Comparison of ENCODE assay signal across 15 cellular contexts in the genomic region with DNA sequence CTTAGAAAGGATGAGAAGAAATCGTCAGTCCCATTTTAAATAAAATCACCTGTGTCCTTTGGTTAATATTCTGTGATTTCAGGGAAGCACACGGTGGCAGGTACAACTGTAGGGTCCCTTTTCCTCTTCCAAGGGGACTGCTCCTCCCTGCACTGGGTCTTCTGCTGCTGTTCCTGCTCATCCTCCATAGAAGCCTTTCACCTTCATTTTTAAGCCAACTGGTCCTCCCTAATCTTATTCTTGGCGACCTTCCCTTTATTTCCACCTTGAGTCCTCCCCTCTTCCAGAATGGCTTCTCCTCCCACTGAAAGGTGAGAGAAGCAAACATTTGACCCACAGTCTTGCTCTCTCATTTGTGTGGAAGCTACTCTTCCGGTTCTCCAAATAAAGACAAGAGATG. TPM values are rescaled to one million over a fixed set of nuclear protein-coding genes. Genes with fewer than 3 reads are reported as not detected.
A peak's percentile ranks its signal among the peaks of the same experiment; 100 is the strongest.
DNase-seq lines count a peak whose midpoint lies in the region; ATAC-seq and TF ChIP-seq lines count a peak whose summit lies in the region.
"Had no signal": no experiment of that assay in that cellular context is flagged by ENCODE, and none has a peak within 500 bp of the region (broad histone marks: within the 10 kb centered on the region; RNA-seq: fewer than 3 reads in every experiment).

No MANE protein-coding gene starts in this region.

- CTCF ChIA-PET in MCF 10A (lab: Yijun Ruan, JAX) (interaction anchor here (0.6 kb wide), 1 partner anchor 99 kb away, joined by 3 read pairs; no protein-coding TSS in a partner anchor), mammary epithelial cell (lab: Charles Lee; ENCODE audit: low non-redundant PET) (no interaction called here)

- dilution Hi-C loops in mammary epithelial cell (cut with HindIII; ENCODE audit: low sequenced_read_pairs), result no loop called here

- no peak overlapping the region for H3K4me3 Mint-ChIP-seq in MCF 10A (ENCODE audit: unreplicated experiment)

- POLR2A ChIA-PET in MCF 10A (lab: Yijun Ruan, JAX), result no interaction called here

- 96% methylated on average over 4 of the region's 4 CpGs for WGBS in mammary epithelial cell (ENCODE audit: low coverage, missing lambda C conversion rate)

- TF ChIP-seq CTCF in MCF 10A (IDR thresholded peaks at IDR 0.05; ENCODE audit: unreplicated experiment) (no peak), mammary epithelial cell (conservative IDR thresholded peaks at IDR 0.05 in 1 of 2, IDR thresholded peaks at IDR 0.05 in 1 of 2; ENCODE audit: extremely low read depth in 1 of 2, insufficient read depth in 1 of 2, low read depth in 1 of 2, low read length in 2 of 2) (no peak), WERI-Rb-1 (IDR thresholded peaks at IDR 0.05; ENCODE audit: low read depth, low read length) (no peak), foreskin keratinocyte (conservative IDR thresholded peaks at IDR 0.05) (no peak)

- H3K27ac Mint-ChIP-seq in MCF 10A (ENCODE audit: low read depth, unreplicated experiment), result peak overlapping the region; percentile 61

- DNase-seq in MCF 10A (ENCODE audit: unreplicated experiment) (no peak), mammary epithelial cell (no peak), WERI-Rb-1 (no peak), foreskin keratinocyte (no peak), NCI-H1417 (lab: John Stamatoyannopoulos, UW) (no peak)
- DNase-seq: 8988T, DMS153, GF-D8, NCI-H187, NCI-H2107, NCI-H510A treated with DMSO at 0.1 percent for 48 hours, SJCRH30 had no signal

- H3K4me3 ChIP-seq in mammary epithelial cell (replicated peaks in 1 of 3; ENCODE audit: insufficient read depth in 1 of 3, low read depth in 2 of 3, low read length in 3 of 3) (no peak overlapping the region), WERI-Rb-1 (ENCODE audit: low read depth, low read length) (no peak overlapping the region)
- H3K4me3 ChIP-seq: SJCRH30 had no signal

- no peak overlapping the region for H3K4me2 ChIP-seq in mammary epithelial cell (ENCODE audit: insufficient read depth, low read depth, low read length)

- peaks cover 6% of the 10 kb centered on the region for H3K36me3 Mint-ChIP-seq in MCF 10A (ENCODE audit: insufficient read depth, unreplicated experiment)

- peaks cover 27% of the 10 kb centered on the region for H3K4me1 ChIP-seq in mammary epithelial cell (ENCODE audit: insufficient read depth, low read length)
- peaks cover 39% of the 10 kb centered on the region for H3K4me1 ChIP-seq in foreskin keratinocyte
- H3K4me1 ChIP-seq: SJCRH30 had no signal

- H3K9me3 Mint-ChIP-seq in MCF 10A (ENCODE audit: unreplicated experiment), result no peaks in the 10 kb centered on the region

- in situ Hi-C loops in mammary epithelial cell (cut with MboI; ENCODE audit: low sequenced_read_pairs in 2 of 2), result loop anchor here in 1 of 2 donors (10.0 to 25.0 kb wide), 3 partner anchors 344 to 644 kb away; no protein-coding TSS in a partner anchor

- no peaks in the 10 kb centered on the region for H4K20me1 ChIP-seq in mammary epithelial cell (ENCODE audit: insufficient read depth, low read length)

- no peaks in the 10 kb centered on the region for H3K27me3 ChIP-seq in mammary epithelial cell (ENCODE audit: insufficient read depth, low read length)
- no peaks in the 10 kb centered on the region for H3K27me3 ChIP-seq in WERI-Rb-1 (ENCODE audit: insufficient read depth, low read depth, severe bottlenecking)
- H3K27me3 ChIP-seq in foreskin keratinocyte, result no peaks in the 10 kb centered on the region
- H3K27me3 ChIP-seq: SJCRH30 had no signal

- BruUV-seq in MCF 10A (replicated peaks; lab: Mats Ljungman, UMichigan) (no TSS peak), mammary epithelial cell (replicated peaks; lab: Mats Ljungman, UMichigan) (no TSS peak)

- H3K9me3 ChIP-seq in mammary epithelial cell (replicated peaks; ENCODE audit: insufficient read depth, low read length) (no peaks in the 10 kb centered on the region), WERI-Rb-1 (ENCODE audit: severe bottlenecking) (no peaks in the 10 kb centered on the region)
- H3K9me3 ChIP-seq: SJCRH30 had no signal

- no peak overlapping the region for H3K9ac ChIP-seq in mammary epithelial cell (ENCODE audit: insufficient read depth, low read length)

- peaks cover 34% of the 10 kb centered on the region for H3K4me1 Mint-ChIP-seq in MCF 10A (ENCODE audit: insufficient read depth, unreplicated experiment)

- H3K36me3 ChIP-seq in mammary epithelial cell (ENCODE audit: insufficient read depth, low read length), result no peaks in the 10 kb centered on the region
- H3K36me3 ChIP-seq in WERI-Rb-1, result peaks cover 25% of the 10 kb centered on the region
- H3K36me3 ChIP-seq: SJCRH30 had no signal

- H3K27me3 Mint-ChIP-seq in MCF 10A (ENCODE audit: insufficient read depth, unreplicated experiment), result no peaks in the 10 kb centered on the region

- H3K27ac ChIP-seq in mammary epithelial cell (ENCODE audit: insufficient read depth, low read depth, low read length) (no peak overlapping the region), WERI-Rb-1 (peak overlapping the region; percentile 78), foreskin keratinocyte (peak overlapping the region; percentile 99)
- H3K27ac ChIP-seq: SJCRH30 had no signal

- ATAC-seq in foreskin keratinocyte, result no peak
- no peak for ATAC-seq in HG03097 (IDR thresholded peaks at IDR 0.05; ENCODE audit: low FRiP score, unreplicated experiment)
- ATAC-seq in GM19467 (IDR thresholded peaks at IDR 0.05; ENCODE audit: unreplicated experiment), result no peak
- no peak for ATAC-seq in HG02970 (IDR thresholded peaks at IDR 0.05; ENCODE audit: low FRiP score, unreplicated experiment)

- no peak overlapping the region for H2AFZ ChIP-seq in mammary epithelial cell (ENCODE audit: low read depth, low read length)

- peaks cover 2% of the 10 kb centered on the region for H3K79me2 ChIP-seq in mammary epithelial cell (ENCODE audit: insufficient read depth, low read length)

- intact Hi-C loops in MCF 10A (cut with micrococcal nuclease), result no loop called here
- intact Hi-C loops in mammary epithelial cell (cut with micrococcal nuclease), result loop anchor here (10.0 kb wide), 3 partner anchors 113 to 987 kb away; no protein-coding TSS in a partner anchor

RNA-seq across cellular contexts. Expression of a gene that starts 4.4 kb away (rescaled TPM):
- 12.6 and 13.1 TPM in 2 replicates for total RNA-seq in MCF 10A (2022)
- total RNA-seq in mammary epithelial cell, result 10 to 100 TPM in 1 of 2 donors, 1 to 10 TPM in 1; 5.7 to 17.7 TPM
- polyA plus RNA-seq in mammary epithelial cell, result 3.2 TPM
- polyA minus RNA-seq in mammary epithelial cell, result 20.5 TPM
- 10.1 and 19.6 TPM in 2 replicates for total RNA-seq in foreskin keratinocyte
- 3.4 and 5.9 TPM in 2 replicates for polyA plus RNA-seq in foreskin keratinocyte
- total RNA-seq: SJCRH30 had no signal
